ENCODE assay signal across 25 cellular contexts in genomic region chr6:75409928-75410327, GRCh38.
DNase-seq lines count a peak whose midpoint lies in the region; ATAC-seq and TF ChIP-seq lines count a peak whose summit lies in the region.
"Had no signal": no experiment of that assay in that cellular context is flagged by ENCODE, and none has a peak within 500 bp of the region (broad histone marks: within the 10 kb centered on the region; RNA-seq: fewer than 3 reads in every experiment).

No MANE protein-coding gene starts in this region.

- no peaks in the 10 kb centered on the region for H3K27me3 ChIP-seq in kidney epithelial cell (ENCODE audit: control insufficient read depth, insufficient read depth, low read length)
- H3K27me3 ChIP-seq: esophagus muscularis mucosa, pancreas, right lobe of liver had no signal

- no peaks in the 10 kb centered on the region for H3K36me3 ChIP-seq in kidney epithelial cell (ENCODE audit: control insufficient read depth, insufficient read depth, low read length)
- H3K36me3 ChIP-seq: pancreas, right lobe of liver had no signal

- ATAC-seq in HG02981 (IDR thresholded peaks at IDR 0.05; ENCODE audit: unreplicated experiment), result peak; percentile 47
- ATAC-seq in GM18867 (IDR thresholded peaks at IDR 0.05; ENCODE audit: unreplicated experiment), result no peak
- ATAC-seq in GM21515 (IDR thresholded peaks at IDR 0.05; ENCODE audit: unreplicated experiment), result no peak
- ATAC-seq: natural killer cell treated with Interleukin-12 subunit alpha and Interleukin-12 subunit beta and Interleukin-15 and Interleukin-18, amount 100 ng/mL, for 72 hours; right lobe of liver; SK-N-SH treated with all-trans-retinoic acid at 6 μM for 48 hours had no signal

- no peak for TF ChIP-seq CTCF in kidney epithelial cell (IDR thresholded peaks at IDR 0.05; ENCODE audit: insufficient read depth, low read length, poor library complexity, severe bottlenecking)

- H3K4me3 ChIP-seq in kidney epithelial cell (ENCODE audit: low read depth, low read length), result no peak overlapping the region
- H3K4me3 ChIP-seq: esophagus muscularis mucosa, left ventricle myocardium inferior, pancreas, right lobe of liver had no signal

- DNase-seq in Daoy (ENCODE audit: low read depth), result peak; percentile 70
- peak; percentile 33 for DNase-seq in amniotic epithelial cell (ENCODE audit: low read depth)
- DNase-seq in kidney epithelial cell (ENCODE audit: low read depth), result peak; percentile 89
- no peak for DNase-seq in NCI-H2196 (lab: John Stamatoyannopoulos, UW; ENCODE audit: unreplicated experiment)
- no peak for DNase-seq in erythroblast (lab: John Stamatoyannopoulos, UW)
- DNase-seq: activated B cell treated with CpG ODN at 0.5 μM for 24 hours; activated CD4-positive, alpha-beta memory T cell treated with anti-CD3 and anti-CD28 coated beads, Interleukin-2, amount 10 ng/mL, durations not matched to agents 7 days and 5 days; activated naive CD4-positive, alpha-beta T cell treated with Interleukin-2 at 50 U/mL for 16 hours; activated T-cell treated with anti-CD3 and anti-CD28 coated beads, Interleukin-2, amount 50 U/mL, for 1 hour; anterior cingulate cortex; HCEC 1CT; head of caudate nucleus; left ventricle myocardium inferior; midbrain; MM.1S; NCI-H187; NK-92 treated with Interleukin-12 subunit alpha and Interleukin-12 subunit beta, amount 100 ng/mL, for 24 hours; pancreas; right lobe of liver had no signal

- no peak for TF ChIP-seq POLR2A in erythroblast (IDR thresholded peaks at IDR 0.05; ENCODE audit: low read length)

Comparison
In these comparisons a context has a peak if more than half of its experiments do, and no peak if none do; other contexts are left out.
1. DNase-seq: peak in Daoy (single experiment), amniotic epithelial cell (single experiment) and kidney epithelial cell (single experiment); none in NCI-H2196 (single experiment) and erythroblast (0 of 2).